ENCODE assay signal across 2 cellular contexts in the genomic region with DNA sequence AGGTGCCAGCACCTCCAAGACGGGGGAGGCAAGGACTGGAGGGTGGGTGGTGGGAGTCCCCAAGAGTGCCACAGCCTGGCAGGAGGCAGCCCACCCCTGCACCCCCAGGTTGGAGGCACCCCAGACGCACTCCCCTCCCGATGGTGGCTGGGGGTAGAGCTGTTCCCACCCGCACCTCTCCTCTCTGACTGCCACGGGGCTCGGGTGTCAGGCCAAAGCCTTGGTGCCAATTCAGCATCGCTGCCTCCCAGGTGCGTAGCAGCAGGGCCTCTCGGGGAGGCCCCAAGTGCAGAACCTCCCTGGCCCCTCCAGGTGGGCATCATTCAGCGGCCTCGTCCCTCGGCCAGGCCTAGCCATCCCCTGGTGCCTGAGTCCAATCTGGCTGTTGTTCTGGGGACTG.
TF ChIP-seq lines count a peak whose summit lies in the region.

No MANE protein-coding gene starts in this region.

TF ChIP-seq in HEK293, 187 proteins besides CTCF, POLR2A, EP300 and RAD21 (continued from another document):
- TF ChIP-seq, protein P1, sequence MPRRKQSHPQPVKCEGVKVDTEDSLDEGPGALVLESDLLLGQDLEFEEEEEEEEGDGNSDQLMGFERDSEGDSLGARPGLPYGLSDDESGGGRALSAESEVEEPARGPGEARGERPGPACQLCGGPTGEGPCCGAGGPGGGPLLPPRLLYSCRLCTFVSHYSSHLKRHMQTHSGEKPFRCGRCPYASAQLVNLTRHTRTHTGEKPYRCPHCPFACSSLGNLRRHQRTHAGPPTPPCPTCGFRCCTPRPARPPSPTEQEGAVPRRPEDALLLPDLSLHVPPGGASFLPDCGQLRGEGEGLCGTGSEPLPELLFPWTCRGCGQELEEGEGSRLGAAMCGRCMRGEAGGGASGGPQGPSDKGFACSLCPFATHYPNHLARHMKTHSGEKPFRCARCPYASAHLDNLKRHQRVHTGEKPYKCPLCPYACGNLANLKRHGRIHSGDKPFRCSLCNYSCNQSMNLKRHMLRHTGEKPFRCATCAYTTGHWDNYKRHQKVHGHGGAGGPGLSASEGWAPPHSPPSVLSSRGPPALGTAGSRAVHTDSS (tag by site-specific recombination; IDR thresholded peaks at IDR 0.05), result no peak

TF ChIP-seq in neural cell, 6 proteins besides CTCF, POLR2A, EP300 and RAD21 (continued from another document):
- TF ChIP-seq, protein P2, sequence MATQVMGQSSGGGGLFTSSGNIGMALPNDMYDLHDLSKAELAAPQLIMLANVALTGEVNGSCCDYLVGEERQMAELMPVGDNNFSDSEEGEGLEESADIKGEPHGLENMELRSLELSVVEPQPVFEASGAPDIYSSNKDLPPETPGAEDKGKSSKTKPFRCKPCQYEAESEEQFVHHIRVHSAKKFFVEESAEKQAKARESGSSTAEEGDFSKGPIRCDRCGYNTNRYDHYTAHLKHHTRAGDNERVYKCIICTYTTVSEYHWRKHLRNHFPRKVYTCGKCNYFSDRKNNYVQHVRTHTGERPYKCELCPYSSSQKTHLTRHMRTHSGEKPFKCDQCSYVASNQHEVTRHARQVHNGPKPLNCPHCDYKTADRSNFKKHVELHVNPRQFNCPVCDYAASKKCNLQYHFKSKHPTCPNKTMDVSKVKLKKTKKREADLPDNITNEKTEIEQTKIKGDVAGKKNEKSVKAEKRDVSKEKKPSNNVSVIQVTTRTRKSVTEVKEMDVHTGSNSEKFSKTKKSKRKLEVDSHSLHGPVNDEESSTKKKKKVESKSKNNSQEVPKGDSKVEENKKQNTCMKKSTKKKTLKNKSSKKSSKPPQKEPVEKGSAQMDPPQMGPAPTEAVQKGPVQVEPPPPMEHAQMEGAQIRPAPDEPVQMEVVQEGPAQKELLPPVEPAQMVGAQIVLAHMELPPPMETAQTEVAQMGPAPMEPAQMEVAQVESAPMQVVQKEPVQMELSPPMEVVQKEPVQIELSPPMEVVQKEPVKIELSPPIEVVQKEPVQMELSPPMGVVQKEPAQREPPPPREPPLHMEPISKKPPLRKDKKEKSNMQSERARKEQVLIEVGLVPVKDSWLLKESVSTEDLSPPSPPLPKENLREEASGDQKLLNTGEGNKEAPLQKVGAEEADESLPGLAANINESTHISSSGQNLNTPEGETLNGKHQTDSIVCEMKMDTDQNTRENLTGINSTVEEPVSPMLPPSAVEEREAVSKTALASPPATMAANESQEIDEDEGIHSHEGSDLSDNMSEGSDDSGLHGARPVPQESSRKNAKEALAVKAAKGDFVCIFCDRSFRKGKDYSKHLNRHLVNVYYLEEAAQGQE (IDR thresholded peaks at IDR 0.05; ENCODE audit: borderline replicate concordance), result no peak
- no peak for TF ChIP-seq POLR2AphosphoS5 (IDR thresholded peaks at IDR 0.05)
- no peak for TF ChIP-seq MXI1 (conservative IDR thresholded peaks at IDR 0.05; ENCODE audit: poor library complexity, severe bottlenecking)
- TF ChIP-seq EZH2 (IDR thresholded peaks at IDR 0.05; ENCODE audit: borderline replicate concordance, insufficient read depth, low read length, poor library complexity, severe bottlenecking), result no peak
- TF ChIP-seq SMC3 (conservative IDR thresholded peaks at IDR 0.05; ENCODE audit: poor library complexity), result no peak
